ENCODE assay signal across 10 cellular contexts in genomic region chr15:57610130-57610529, GRCh38. TPM values are rescaled to one million over a fixed set of nuclear protein-coding genes. Genes with fewer than 3 reads are reported as not detected.
DNase-seq lines count a peak whose midpoint lies in the region; ATAC-seq, FAIRE-seq and TF ChIP-seq lines count a peak whose summit lies in the region.
"Had no signal": no experiment of that assay in that cellular context is flagged by ENCODE, and none has a peak within 500 bp of the region (broad histone marks: within the 10 kb centered on the region; RNA-seq: fewer than 3 reads in every experiment).

No MANE protein-coding gene starts in this region.

- H3K27ac Mint-ChIP-seq in H9: no peak overlapping the region; a peak in 1 of 7 replicates
- no peak overlapping the region for H3K27ac Mint-ChIP-seq in activated T-cell treated with anti-CD3 and anti-CD28 coated beads, Interleukin-2, amount 50 U/mL, for 72 hours
- H3K27ac Mint-ChIP-seq: stimulated activated effector memory CD8-positive, alpha-beta T cell treated with anti-CD3 and anti-CD28 coated beads, Interleukin-12 subunit alpha, Interleukin-12 subunit beta, amount 100 ng/mL, for 72 hours had no signal

- H3K36me3 ChIP-seq in heart right ventricle (peaks cover 0 to 27% (median 0%) of the 10 kb centered on the region in 9 donors), small intestine (ENCODE audit: control insufficient read depth in 2 of 2, insufficient read depth in 2 of 2, low read length in 2 of 2) (peaks cover 0 to 3% of the 10 kb centered on the region in 2 donors), Karpas-422 (ENCODE audit: insufficient read depth, low read length) (no peaks in the 10 kb centered on the region)

- H2AFZ ChIP-seq in H9 (ENCODE audit: low read length) (no peak overlapping the region), Karpas-422 (ENCODE audit: low read length) (no peak overlapping the region)

- no peak overlapping the region for H3K56ac ChIP-seq in H9 (ENCODE audit: insufficient read length, low read depth, low read length)

- ATAC-seq in heart right ventricle: peak; percentile 52 to 89 (median 80)
- ATAC-seq in activated T-cell treated with anti-CD3 and anti-CD28 coated beads, Interleukin-2, amount 50 U/mL, for 72 hours (replicated peaks in 1 of 2): no peak
- ATAC-seq: stimulated activated effector memory CD8-positive, alpha-beta T cell treated with anti-CD3 and anti-CD28 coated beads, Interleukin-12 subunit alpha, Interleukin-12 subunit beta, amount 100 ng/mL, for 72 hours had no signal

- H2BK15ac ChIP-seq in H9 (ENCODE audit: low read depth, low read length): no peak overlapping the region

- H3T11ph ChIP-seq in H9 (ENCODE audit: low read length): no peak overlapping the region

- H3K4me3 Mint-ChIP-seq in H9: no peak overlapping the region
- H3K4me3 Mint-ChIP-seq in activated T-cell treated with anti-CD3 and anti-CD28 coated beads, Interleukin-2, amount 50 U/mL, for 72 hours: no peak overlapping the region
- H3K4me3 Mint-ChIP-seq: stimulated activated effector memory CD8-positive, alpha-beta T cell treated with anti-CD3 and anti-CD28 coated beads, Interleukin-12 subunit alpha, Interleukin-12 subunit beta, amount 100 ng/mL, for 72 hours had no signal

- H3K27me3 ChIP-seq in H9 (ENCODE audit: insufficient read depth, low read length): no peaks in the 10 kb centered on the region
- no peaks in the 10 kb centered on the region for H3K27me3 ChIP-seq in heart right ventricle
- no peaks in the 10 kb centered on the region for H3K27me3 ChIP-seq in small intestine (ENCODE audit: control insufficient read depth in 2 of 2, insufficient read depth in 2 of 2, low read length in 2 of 2)
- H3K27me3 ChIP-seq in Karpas-422 (ENCODE audit: low read length): no peaks in the 10 kb centered on the region

- no peak overlapping the region for H3K4me3 ChIP-seq in heart right ventricle
- H3K4me3 ChIP-seq in small intestine (ENCODE audit: low read depth in 1 of 2, low read length in 2 of 2): no peak overlapping the region
- no peak overlapping the region for H3K4me3 ChIP-seq in Karpas-422 (ENCODE audit: low read length)

- H4K91ac ChIP-seq in H9 (ENCODE audit: insufficient read length, low read depth, low read length): no peak overlapping the region

- no CpG with 5 or more reads among the region's 8 CpGs for WGBS in H9 (ENCODE audit: extremely low coverage, insufficient read length, low lambda C conversion rate)
- WGBS in heart right ventricle, 2 donors: 52 to 53% methylated on average over 8 of the region's 8 CpGs
- 7 to 40% (median 20%) methylated on average over 8 of the region's 8 CpGs for WGBS in small intestine, 3 donors

- H3K9me3 Mint-ChIP-seq in H9: no peaks in the 10 kb centered on the region
- no peaks in the 10 kb centered on the region for H3K9me3 Mint-ChIP-seq in activated T-cell treated with anti-CD3 and anti-CD28 coated beads, Interleukin-2, amount 50 U/mL, for 72 hours
- H3K9me3 Mint-ChIP-seq: stimulated activated effector memory CD8-positive, alpha-beta T cell treated with anti-CD3 and anti-CD28 coated beads, Interleukin-12 subunit alpha, Interleukin-12 subunit beta, amount 100 ng/mL, for 72 hours had no signal

- H3K4me1 ChIP-seq in H9 (ENCODE audit: insufficient read depth, low read length): no peaks in the 10 kb centered on the region
- H3K4me1 ChIP-seq in heart right ventricle: peaks cover 8 to 86% (median 47%) of the 10 kb centered on the region in 9 donors
- peaks cover 7 to 16% of the 10 kb centered on the region in 2 donors for H3K4me1 ChIP-seq in small intestine (ENCODE audit: control insufficient read depth in 2 of 2, insufficient read depth in 1 of 2, low read depth in 1 of 2, low read length in 1 of 2)
- H3K4me1 ChIP-seq in Karpas-422 (ENCODE audit: low read length): no peaks in the 10 kb centered on the region

- peaks cover 7 to 10% of the 10 kb centered on the region in 2 experiments for H3K4me1 Mint-ChIP-seq in H9
- H3K4me1 Mint-ChIP-seq in activated T-cell treated with anti-CD3 and anti-CD28 coated beads, Interleukin-2, amount 50 U/mL, for 72 hours (ENCODE audit: low read depth): no peaks in the 10 kb centered on the region
- H3K4me1 Mint-ChIP-seq: stimulated activated effector memory CD8-positive, alpha-beta T cell treated with anti-CD3 and anti-CD28 coated beads, Interleukin-12 subunit alpha, Interleukin-12 subunit beta, amount 100 ng/mL, for 72 hours had no signal

- H3K36me3 Mint-ChIP-seq in H9 (ENCODE audit: insufficient read depth in 1 of 3, low read depth in 3 of 3): no peaks in the 10 kb centered on the region
- H3K36me3 Mint-ChIP-seq in activated T-cell treated with anti-CD3 and anti-CD28 coated beads, Interleukin-2, amount 50 U/mL, for 72 hours (ENCODE audit: insufficient read depth in 2 of 2): no peaks in the 10 kb centered on the region
- H3K36me3 Mint-ChIP-seq: stimulated activated effector memory CD8-positive, alpha-beta T cell treated with anti-CD3 and anti-CD28 coated beads, Interleukin-12 subunit alpha, Interleukin-12 subunit beta, amount 100 ng/mL, for 72 hours had no signal

- H3K9me2 ChIP-seq in Karpas-422 (replicated peaks; ENCODE audit: insufficient read depth, low read length): no peaks in the 10 kb centered on the region

- no peaks in the 10 kb centered on the region for H3K79me2 ChIP-seq in H9 (ENCODE audit: insufficient read depth, low read length)
- no peaks in the 10 kb centered on the region for H3K79me2 ChIP-seq in Karpas-422 (ENCODE audit: low read length)

- H4K8ac ChIP-seq in H9 (replicated peaks; ENCODE audit: insufficient read length, low read depth, low read length): no peak overlapping the region

- no peak overlapping the region for H2BK20ac ChIP-seq in H9 (ENCODE audit: low read depth, low read length, poor library complexity, severe bottlenecking)

- H3K23me2 ChIP-seq in H9 (ENCODE audit: insufficient read length, low read depth, low read length, poor library complexity, severe bottlenecking): no peaks in the 10 kb centered on the region

- H4K20me1 ChIP-seq in H9 (ENCODE audit: control insufficient read depth, insufficient read depth, insufficient read length): no peaks in the 10 kb centered on the region
- no peaks in the 10 kb centered on the region for H4K20me1 ChIP-seq in Karpas-422 (ENCODE audit: insufficient read depth, low read depth, low read length)

- no peak overlapping the region for H2BK120ac ChIP-seq in H9 (ENCODE audit: low read depth, low read length, poor library complexity, severe bottlenecking)

- no peak overlapping the region for H4K5ac ChIP-seq in H9 (ENCODE audit: insufficient read length, low read depth, low read length)

- intact Hi-C loops in heart right ventricle (cut with DNase I): loop anchor here in 3 of 10 donors (5.0 to 10.0 kb wide), 2 partner anchors 45 to 48 kb away; no protein-coding TSS in a partner anchor

- H3K14ac ChIP-seq in H9 (ENCODE audit: insufficient read depth, low read length): peak overlapping the region; percentile 69

- TF ChIP-seq CTCF in H9 (conservative IDR thresholded peaks at IDR 0.05): no peak
- no peak for TF ChIP-seq CTCF in VCaP (conservative IDR thresholded peaks at IDR 0.05)
- no peak for TF ChIP-seq CTCF in heart right ventricle (IDR thresholded peaks at IDR 0.05)

- H2AK5ac ChIP-seq in H9 (ENCODE audit: insufficient read length, low read length): no peak overlapping the region

- H2BK5ac ChIP-seq in H9 (ENCODE audit: insufficient read length, low read length): no peak overlapping the region

- no peaks in the 10 kb centered on the region; the same call in 1 of the 2 replicates for H3K27me3 Mint-ChIP-seq in H9 (ENCODE audit: low read depth)
- H3K27me3 Mint-ChIP-seq in activated T-cell treated with anti-CD3 and anti-CD28 coated beads, Interleukin-2, amount 50 U/mL, for 72 hours (ENCODE audit: low read depth): no peaks in the 10 kb centered on the region

- H3K4me2 ChIP-seq in H9 (ENCODE audit: insufficient read depth, insufficient read length, low read length): no peak overlapping the region
- no peak overlapping the region for H3K4me2 ChIP-seq in Karpas-422 (ENCODE audit: low read depth, low read length, poor library complexity, severe bottlenecking)

- DNase-seq in H9: no peak
- DNase-seq in heart right ventricle: peak; percentile 72 to 76
- DNase-seq in small intestine: peak; percentile 96
- no peak for DNase-seq in activated CD4-positive, alpha-beta T cell treated with anti-CD3 and anti-CD28 coated beads, Interleukin-2, amount 50 U/mL, for 48 hours
- DNase-seq in Karpas-422: no peak
- no peak for DNase-seq in NCI-H1048 (lab: John Stamatoyannopoulos, UW)
- DNase-seq in activated T-cell treated with anti-CD3 and anti-CD28 coated beads, Interleukin-2, amount 50 U/mL, for 72 hours: no peak

- no peak overlapping the region for H3K23ac ChIP-seq in H9 (ENCODE audit: insufficient read length, low read depth, low read length)

- H3K79me1 ChIP-seq in H9 (ENCODE audit: insufficient read depth, low read depth, low read length, poor library complexity, severe bottlenecking): no peaks in the 10 kb centered on the region

- H3K4ac ChIP-seq in H9 (ENCODE audit: low read depth, low read length): no peak overlapping the region; the same call in 1 of the 2 replicates

- no peak overlapping the region for H3K9ac ChIP-seq in H9 (ENCODE audit: extremely low read depth, insufficient read length, low read length)
- no peak overlapping the region for H3K9ac ChIP-seq in Karpas-422 (ENCODE audit: low read length)

- no peaks in the 10 kb centered on the region for H3K9me3 ChIP-seq in H9 (ENCODE audit: control insufficient read depth, low read depth, low read length)
- H3K9me3 ChIP-seq in heart right ventricle: no peaks in the 10 kb centered on the region
- H3K9me3 ChIP-seq in small intestine (ENCODE audit: control insufficient read depth, low read depth): no peaks in the 10 kb centered on the region
- no peaks in the 10 kb centered on the region for H3K9me3 ChIP-seq in Karpas-422 (ENCODE audit: low read length)

- H3K27ac ChIP-seq in H9 (ENCODE audit: insufficient read length, low read depth, low read length) (no peak overlapping the region), VCaP (peak overlapping the region; percentile 67), heart right ventricle (peak overlapping the region; percentile 56 to 94 (median 88)), small intestine (ENCODE audit: low read depth in 1 of 2, low read length in 1 of 2) (peak overlapping the region; percentile 58 to 79), Karpas-422 (ENCODE audit: low read length) (no peak overlapping the region)

- no peak overlapping the region for H2BK12ac ChIP-seq in H9 (ENCODE audit: insufficient read length, low read depth, low read length)

- H3K18ac ChIP-seq in H9 (ENCODE audit: insufficient read length, low read depth, low read length): no peak overlapping the region

- no peak for FAIRE-seq in small intestine (lab: Jason Lieb, UNC)
- FAIRE-seq: GM18507 had no signal

RNA-seq across cellular contexts. Expression of gene MYZAP, which starts 18.4 kb away (rescaled TPM):
- total RNA-seq in H9 (2021) (0.63 and 0.72 TPM in 2 replicates), heart right ventricle (1,000 to 10,000 TPM in 4 of 10 donors, 100 to 1,000 TPM in 6; 505 to 1,280 (median 954) TPM)
- polyA plus RNA-seq in heart right ventricle (100 to 1,000 TPM; 197 to 303 TPM), small intestine (10 to 100 TPM; 12.8 to 38.6 (median 31.8) TPM)
- not detected in 2 replicates for total RNA-seq in Karpas-422 (2014; rRNA removed; shearing (Covaris generic); ENCODE audit: low replicate concordance)
- under 1 TPM in 1 of 2 donors, not detected in 1; 0.24 TPM for total RNA-seq in activated T-cell treated with anti-CD3 and anti-CD28 coated beads, Interleukin-2, amount 50 U/mL, for 72 hours

Comparison
In these comparisons a context has a peak if more than half of its experiments do, and no peak if none do; other contexts are left out.
1. DNase-seq: peak in heart right ventricle (2 of 2) and small intestine (single experiment); none in H9 (single experiment), activated CD4-positive, alpha-beta T cell treated with anti-CD3 and anti-CD28 coated beads, Interleukin-2, amount 50 U/mL, for 48 hours (0 of 2), Karpas-422 (single experiment), NCI-H1048 (single experiment) and activated T-cell treated with anti-CD3 and anti-CD28 coated beads, Interleukin-2, amount 50 U/mL, for 72 hours (0 of 2).
2. H3K27ac ChIP-seq: peak in VCaP (single experiment), heart right ventricle (10 of 10) and small intestine (2 of 2); none in H9 (single experiment) and Karpas-422 (single experiment).
3. ATAC-seq: peak in heart right ventricle (8 of 8); none in activated T-cell treated with anti-CD3 and anti-CD28 coated beads, Interleukin-2, amount 50 U/mL, for 72 hours (0 of 2).
4. RNA of gene MYZAP, which starts 18.4 kb away (total RNA-seq): 505 to 1,280 TPM in heart right ventricle; 0.63 to 0.72 TPM in H9, 0.24 TPM in activated T-cell treated with anti-CD3 and anti-CD28 coated beads, Interleukin-2, amount 50 U/mL, for 72 hours and not detected in Karpas-422; every median in the first group is over 100 times any median in the second.